ENCODE assay signal across 15 cellular contexts in genomic region chr10:23364378-23364777, GRCh38. TPM values are rescaled to one million over a fixed set of nuclear protein-coding genes. Genes with fewer than 3 reads are reported as not detected.
DNase-seq lines count a peak whose midpoint lies in the region; ATAC-seq lines count a peak whose summit lies in the region.
"Had no signal": no experiment of that assay in that cellular context is flagged by ENCODE, and none has a peak within 500 bp of the region (broad histone marks: within the 10 kb centered on the region; RNA-seq: fewer than 3 reads in every experiment).

No MANE protein-coding gene starts in this region.

- POLR2A ChIA-PET in activated CD8-positive, alpha-beta T cell treated with anti-CD3 and anti-CD28 coated beads, Interleukin-2, amount 10 ng/mL, durations not matched to agents 7 days and 5 days (lab: Charles Lee): interaction anchor here (1.2 to 3.4 kb wide), 2 partner anchors 74 to 76 kb away, joined by 4 to 24 read pairs; partner anchors contain the start of gene OTUD1

- ATAC-seq in HG02642 (IDR thresholded peaks at IDR 0.05; ENCODE audit: poor library complexity, unreplicated experiment): peak; percentile 25
- ATAC-seq in activated CD8-positive, alpha-beta T cell treated with anti-CD3 and anti-CD28 coated beads, Interleukin-2, amount 10 ng/mL, durations not matched to agents 7 days and 5 days: no peak
- ATAC-seq in stimulated activated effector memory CD8-positive, alpha-beta T cell treated with anti-CD3 and anti-CD28 coated beads, Interleukin-12 subunit alpha, Interleukin-12 subunit beta, amount 100 ng/mL, for 72 hours: peak; percentile 11
- ATAC-seq in HG02885 (IDR thresholded peaks at IDR 0.05; ENCODE audit: poor library complexity, unreplicated experiment): no peak
- no peak for ATAC-seq in left cardiac atrium
- ATAC-seq in HG03175 (IDR thresholded peaks at IDR 0.05; ENCODE audit: unreplicated experiment): no peak
- ATAC-seq: foreskin keratinocyte had no signal

- CTCF ChIA-PET in activated CD8-positive, alpha-beta T cell treated with anti-CD3 and anti-CD28 coated beads, Interleukin-2, amount 10 ng/mL, durations not matched to agents 7 days and 5 days (lab: Charles Lee): interaction anchor here (1.2 kb wide), 1 partner anchor 88 kb away, joined by 3 read pairs; no protein-coding TSS in a partner anchor

- no peak overlapping the region for H3K4me3 Mint-ChIP-seq in activated CD8-positive, alpha-beta T cell treated with anti-CD3 and anti-CD28 coated beads, Interleukin-2, amount 10 ng/mL, durations not matched to agents 7 days and 5 days
- peak overlapping the region; percentile 46 for H3K4me3 Mint-ChIP-seq in stimulated activated effector memory CD8-positive, alpha-beta T cell treated with anti-CD3 and anti-CD28 coated beads, Interleukin-12 subunit alpha, Interleukin-12 subunit beta, amount 100 ng/mL, for 72 hours

- no peaks in the 10 kb centered on the region for H3K9me3 Mint-ChIP-seq in activated CD8-positive, alpha-beta T cell treated with anti-CD3 and anti-CD28 coated beads, Interleukin-2, amount 10 ng/mL, durations not matched to agents 7 days and 5 days (ENCODE audit: insufficient read depth)
- H3K9me3 Mint-ChIP-seq in stimulated activated effector memory CD8-positive, alpha-beta T cell treated with anti-CD3 and anti-CD28 coated beads, Interleukin-12 subunit alpha, Interleukin-12 subunit beta, amount 100 ng/mL, for 72 hours: no peaks in the 10 kb centered on the region
- H3K9me3 Mint-ChIP-seq: memory B cell had no signal

- intact Hi-C loops in left cardiac atrium (cut with DNase I): no loop called here

- DNase-seq in activated T-cell treated with anti-CD3 and anti-CD28 coated beads for 48 hours (ENCODE audit: low read depth) (peak; percentile 29), activated T-cell treated with anti-CD3 and anti-CD28 coated beads for 4 hours (no peak), left cardiac atrium (no peak)
- DNase-seq in activated CD8-positive, alpha-beta T cell treated with anti-CD3 and anti-CD28 coated beads, Interleukin-2, amount 10 ng/mL, durations not matched to agents 7 days and 5 days: no peak
- DNase-seq in stimulated activated effector memory CD8-positive, alpha-beta T cell treated with anti-CD3 and anti-CD28 coated beads, Interleukin-12 subunit alpha, Interleukin-12 subunit beta, amount 100 ng/mL, for 72 hours (ENCODE audit: low spot score in 2 of 2): no peak
- DNase-seq: foreskin keratinocyte, H7, NCI-H146, NCI-H524 treated with DMSO at 0.1 percent for 48 hours, PC-9, sigmoid colon had no signal

- peak overlapping the region; percentile 97 for H3K27ac Mint-ChIP-seq in activated CD8-positive, alpha-beta T cell treated with anti-CD3 and anti-CD28 coated beads, Interleukin-2, amount 10 ng/mL, durations not matched to agents 7 days and 5 days
- no peak overlapping the region for H3K27ac Mint-ChIP-seq in stimulated activated effector memory CD8-positive, alpha-beta T cell treated with anti-CD3 and anti-CD28 coated beads, Interleukin-12 subunit alpha, Interleukin-12 subunit beta, amount 100 ng/mL, for 72 hours
- H3K27ac Mint-ChIP-seq: memory B cell had no signal

- no peaks in the 10 kb centered on the region for H3K27me3 Mint-ChIP-seq in activated CD8-positive, alpha-beta T cell treated with anti-CD3 and anti-CD28 coated beads, Interleukin-2, amount 10 ng/mL, durations not matched to agents 7 days and 5 days (ENCODE audit: low read depth)

- peaks cover 12% of the 10 kb centered on the region for H3K36me3 Mint-ChIP-seq in activated CD8-positive, alpha-beta T cell treated with anti-CD3 and anti-CD28 coated beads, Interleukin-2, amount 10 ng/mL, durations not matched to agents 7 days and 5 days (ENCODE audit: low read depth)
- H3K36me3 Mint-ChIP-seq in stimulated activated effector memory CD8-positive, alpha-beta T cell treated with anti-CD3 and anti-CD28 coated beads, Interleukin-12 subunit alpha, Interleukin-12 subunit beta, amount 100 ng/mL, for 72 hours: no peaks in the 10 kb centered on the region

- H3K4me1 Mint-ChIP-seq in activated CD8-positive, alpha-beta T cell treated with anti-CD3 and anti-CD28 coated beads, Interleukin-2, amount 10 ng/mL, durations not matched to agents 7 days and 5 days (ENCODE audit: low read depth): peaks cover 66% of the 10 kb centered on the region
- H3K4me1 Mint-ChIP-seq in stimulated activated effector memory CD8-positive, alpha-beta T cell treated with anti-CD3 and anti-CD28 coated beads, Interleukin-12 subunit alpha, Interleukin-12 subunit beta, amount 100 ng/mL, for 72 hours: peaks cover 61% of the 10 kb centered on the region

RNA-seq across cellular contexts. Expression of gene C10orf67, which starts 19.8 kb away (rescaled TPM):
- not detected for total RNA-seq in activated CD8-positive, alpha-beta T cell treated with anti-CD3 and anti-CD28 coated beads, Interleukin-2, amount 10 ng/mL, durations not matched to agents 7 days and 5 days
- under 1 TPM; 0.10 to 0.27 TPM for total RNA-seq in left cardiac atrium
- total RNA-seq: H7, sigmoid colon had no signal

Comparison
In these comparisons a context has a peak if more than half of its experiments do, and no peak if none do; other contexts are left out.
1. ATAC-seq: peak in HG02642 (single experiment) and stimulated activated effector memory CD8-positive, alpha-beta T cell treated with anti-CD3 and anti-CD28 coated beads, Interleukin-12 subunit alpha, Interleukin-12 subunit beta, amount 100 ng/mL, for 72 hours (single experiment); none in activated CD8-positive, alpha-beta T cell treated with anti-CD3 and anti-CD28 coated beads, Interleukin-2, amount 10 ng/mL, durations not matched to agents 7 days and 5 days (single experiment), HG02885 (single experiment), left cardiac atrium (0 of 2) and HG03175 (single experiment).